In genomic region chr22:42683599-42684283, GRCh38 we compare ENCODE assay signal across 12 cellular contexts. TPM values are rescaled to one million over a fixed set of nuclear protein-coding genes. Genes with fewer than 3 reads are reported as not detected.
A peak's percentile ranks its signal among the peaks of the same experiment; 100 is the strongest.
DNase-seq lines count a peak whose midpoint lies in the region; ATAC-seq and TF ChIP-seq lines count a peak whose summit lies in the region.
"Had no signal": no experiment of that assay in that cellular context is flagged by ENCODE, and none has a peak within 500 bp of the region (broad histone marks: within the 10 kb centered on the region; RNA-seq: fewer than 3 reads in every experiment).

No MANE protein-coding gene starts in this region.

- H3K9me3 ChIP-seq in BE2C (no peaks in the 10 kb centered on the region), right atrium auricular region (no peaks in the 10 kb centered on the region), SJCRH30 (replicated peaks) (no peaks in the 10 kb centered on the region), HAP-1 (0 out of 2 replicates have a peak, but pooled peaks cover 2% of the 10 kb centered on the region)

- ATAC-seq in GM19324 (IDR thresholded peaks at IDR 0.05; ENCODE audit: low FRiP score, unreplicated experiment): no peak

- H3K36me3 ChIP-seq in BE2C: no peaks in the 10 kb centered on the region
- H3K36me3 ChIP-seq in right atrium auricular region: no peaks in the 10 kb centered on the region
- H3K36me3 ChIP-seq in SJCRH30: no peaks in the 10 kb centered on the region
- no peaks in the 10 kb centered on the region; the same call in 1 of the 2 replicates for H3K36me3 ChIP-seq in HAP-1 (replicated peaks)

- H3K27me3 ChIP-seq in BE2C (no peaks in the 10 kb centered on the region), right atrium auricular region (no peaks in the 10 kb centered on the region), SJCRH30 (no peaks in the 10 kb centered on the region), HAP-1 (ENCODE audit: low read depth) (no peaks in the 10 kb centered on the region)

- H3K4me3 ChIP-seq in BE2C (ENCODE audit: low read depth, low read length) (no peak overlapping the region), right atrium auricular region (no peak overlapping the region), SJCRH30 (no peak overlapping the region), HAP-1 (no peak overlapping the region)

- H3K27ac ChIP-seq in caudate nucleus (ENCODE audit: low read depth, low read length) (peak overlapping the region; percentile 36), right atrium auricular region (peak overlapping the region; percentile 95 to 98), SJCRH30 (no peak overlapping the region)
- H3K27ac ChIP-seq: parathyroid adenoma had no signal

- H3K4me1 ChIP-seq in BE2C: peaks cover 10% of the 10 kb centered on the region; the same call in 1 of the 2 replicates
- peaks cover 4 to 87% of the 10 kb centered on the region in 2 donors for H3K4me1 ChIP-seq in right atrium auricular region
- H3K4me1 ChIP-seq in SJCRH30: peaks cover 37% of the 10 kb centered on the region
- H3K4me1 ChIP-seq in HAP-1: peaks cover 24% of the 10 kb centered on the region
- H3K4me1 ChIP-seq: parathyroid adenoma had no signal

- DNase-seq in BE2C (peak; percentile 55), caudate nucleus (lab: John Stamatoyannopoulos, UW) (peak in 29 of 61 donors; percentile 7 to 70 (median 23)), right atrium auricular region (ENCODE audit: low spot score) (peak; percentile 72), retina (peak; percentile 28), SJCRH30 (no peak), HAP-1 (ENCODE audit: low spot score in 2 of 2) (no peak)
- DNase-seq in activated CD4-positive, alpha-beta T cell treated with anti-CD3 and anti-CD28 coated beads, Interleukin-2, amount 50 U/mL, for 4 hours: no peak
- DNase-seq: activated effector memory CD4-positive, alpha-beta T cell treated with Interleukin-2 at 50 U/mL for 16 hours; NCI-H187 treated with DMSO at 0.1 percent for 48 hours had no signal

- TF ChIP-seq CTCF in BE2C (IDR thresholded peaks at IDR 0.05; ENCODE audit: low read depth, low read length) (no peak), right atrium auricular region (IDR thresholded peaks at IDR 0.05) (no peak)

- in situ Hi-C loops in HAP-1 (cut with MboI; ENCODE audit: low sequenced_read_pairs): no loop called here

RNA-seq across cellular contexts. Expression of gene CYB5R3, which starts 34.5 kb away (rescaled TPM):
- polyA plus RNA-seq in BE2C (2012; ENCODE audit: insufficient read depth, insufficient read length, low read depth): 287 TPM
- 100 to 1,000 TPM; 265 to 288 TPM for total RNA-seq in right atrium auricular region
- total RNA-seq in SJCRH30 (2014; rRNA removed; shearing (Covaris generic)): 71.1 and 73.9 TPM in 2 replicates

RNA-seq across cellular contexts. Expression of gene A4GALT, which starts 36.9 kb away (rescaled TPM):
- not detected for polyA plus RNA-seq in BE2C (2012; ENCODE audit: insufficient read depth, insufficient read length, low read depth)
- 10 to 100 TPM; 40.8 to 78.6 TPM for total RNA-seq in right atrium auricular region
- total RNA-seq in SJCRH30 (2014; rRNA removed; shearing (Covaris generic)): 7.1 and 9.9 TPM in 2 replicates

RNA-seq across cellular contexts. Expression of gene ATP5MGL, which starts 43.3 kb away (rescaled TPM):
- polyA plus RNA-seq in BE2C (2012; ENCODE audit: insufficient read depth, insufficient read length, low read depth): not detected
- total RNA-seq in right atrium auricular region: not detected
- total RNA-seq in SJCRH30 (2014; rRNA removed; shearing (Covaris generic)): 0.51 and 1.2 TPM in 2 replicates
- total RNA-seq: RPMI7951 had no signal

Comparison
In these comparisons a context has a peak if more than half of its experiments do, and no peak if none do; other contexts are left out.
1. DNase-seq: peak in BE2C (single experiment), right atrium auricular region (single experiment) and retina (single experiment); none in activated CD4-positive, alpha-beta T cell treated with anti-CD3 and anti-CD28 coated beads, Interleukin-2, amount 50 U/mL, for 4 hours (0 of 2), SJCRH30 (0 of 2) and HAP-1 (0 of 2).